Comparison of ENCODE assay signal across 22 cellular contexts in genomic region chr15:50234764-50235163, GRCh38. TPM values are rescaled to one million over a fixed set of nuclear protein-coding genes. Genes with fewer than 3 reads are reported as not detected.
DNase-seq lines count a peak whose midpoint lies in the region; ATAC-seq, FAIRE-seq and TF ChIP-seq lines count a peak whose summit lies in the region.
"Had no signal": no experiment of that assay in that cellular context is flagged by ENCODE, and none has a peak within 500 bp of the region (broad histone marks: within the 10 kb centered on the region; RNA-seq: fewer than 3 reads in every experiment).

No MANE protein-coding gene starts in this region.

- H2AFZ ChIP-seq in Karpas-422 (ENCODE audit: low read length) (no peak overlapping the region), K562 (ENCODE audit: low read depth, low read length) (no peak overlapping the region)
- H2AFZ ChIP-seq: GM23248 had no signal

- no peaks in the 10 kb centered on the region for H3K9me1 ChIP-seq in K562 (ENCODE audit: control insufficient read depth, insufficient read depth, low read length)

- DNase-seq in Karpas-422 (peak; percentile 29), K562 (ENCODE audit: extremely low read depth in 1 of 4, low spot score in 3 of 4) (no peak), foreskin keratinocyte (no peak), mucosa of descending colon (no peak), GM13977 (ENCODE audit: low spot score) (no peak), NCI-H1436 treated with DMSO at 0.1 percent for 48 hours (lab: John Stamatoyannopoulos, UW) (no peak)
- DNase-seq: DMS153, GDM1, GM23248, NCI-H1436, NCI-H2029, NCI-H2171, NCI-H446, NCI-H748 treated with DMSO at 0.1 percent for 48 hours, RPMI8226, SHP77 treated with DMSO at 0.1 percent for 48 hours, SK-N-SH had no signal

- ATAC-seq in K562 (peak; percentile 25; the same call in 1 of the 3 replicates), foreskin keratinocyte (no peak), mucosa of descending colon (peak; percentile 24), HG02798 (IDR thresholded peaks at IDR 0.05; ENCODE audit: poor library complexity, unreplicated experiment) (no peak)

- H3K36me3 ChIP-seq in Karpas-422 (ENCODE audit: insufficient read depth, low read length): no peaks in the 10 kb centered on the region
- peaks cover 11% of the 10 kb centered on the region; the same call in 2 of the 3 replicates for H3K36me3 ChIP-seq in K562 (ENCODE audit: control insufficient read depth, insufficient read depth, low read length)
- no peaks in the 10 kb centered on the region for H3K36me3 ChIP-seq in mucosa of descending colon (ENCODE audit: low read depth)

- no peaks in the 10 kb centered on the region for H3K27me3 ChIP-seq in Karpas-422 (ENCODE audit: low read length)
- no peaks in the 10 kb centered on the region for H3K27me3 ChIP-seq in K562 (ENCODE audit: control insufficient read depth in 2 of 2, insufficient read depth in 2 of 2, low read length in 2 of 2)
- no peaks in the 10 kb centered on the region for H3K27me3 ChIP-seq in foreskin keratinocyte

- H3K9ac ChIP-seq in Karpas-422 (ENCODE audit: low read length): no peak overlapping the region
- no peak overlapping the region for H3K9ac ChIP-seq in K562 (ENCODE audit: insufficient read depth in 1 of 2, low read depth in 2 of 2, low read length in 2 of 2)
- H3K9ac ChIP-seq: GM23248, KMS-11, SK-N-SH had no signal

- no peaks in the 10 kb centered on the region for H3K9me2 ChIP-seq in Karpas-422 (replicated peaks; ENCODE audit: insufficient read depth, low read length)
- H3K9me2 ChIP-seq: SK-N-SH had no signal

- in situ Hi-C loops in K562 (cut with MboI) (no loop called here), GM13977 (cut with MboI; ENCODE audit: low pct_unique_long_range_greater_than_20kb, low sequenced_read_pairs, unreplicated experiment) (no loop called here)

- peak; percentile 46 for FAIRE-seq in K562 (lab: Jason Lieb, UNC)

- 45% methylated on average over 2 of the region's 2 CpGs for WGBS in K562 (ENCODE audit: insufficient coverage, low coverage, missing lambda C conversion rate)

- intact Hi-C loops in K562 (cut with micrococcal nuclease) (loop anchor here (5.0 kb wide), 1 partner anchor 598 kb away; no protein-coding TSS in a partner anchor), mucosa of descending colon (cut with DNase I, micrococcal nuclease) (no loop called here)

- peak in 1 of 3 experiments; percentile 16; a peak in 1 of 6 replicates for TF ChIP-seq CTCF in K562 (IDR thresholded peaks at IDR 0.05 in 2 of 3, conservative IDR thresholded peaks at IDR 0.05 in 1 of 3; ENCODE audit: insufficient read depth in 2 of 3, low read depth in 1 of 3, low read length in 3 of 3)
- peak; percentile 23 for TF ChIP-seq CTCF in foreskin keratinocyte (conservative IDR thresholded peaks at IDR 0.05)
- TF ChIP-seq CTCF in mucosa of descending colon (IDR thresholded peaks at IDR 0.05): no peak
- no peak for TF ChIP-seq CTCF in GM13977 (IDR thresholded peaks at IDR 0.05; ENCODE audit: extremely low read depth, insufficient read depth, missing control alignments)

- CTCF ChIA-PET in K562 (lab: Yijun Ruan, JAX; ENCODE audit: low intra/inter-chr PET ratio): interaction anchor here (0.6 kb wide), 1 partner anchor 1459 kb away, joined by 3 read pairs; no protein-coding TSS in a partner anchor

- no peak for TF ChIP-seq RAD21 in K562 (CRISPR knock-in tag; conservative IDR thresholded peaks at IDR 0.05 in 1 of 2, IDR thresholded peaks at IDR 0.05 in 1 of 2)

- no peak for TF ChIP-seq EP300 in K562 (IDR thresholded peaks at IDR 0.05; ENCODE audit: low read length)

- H3K9me3 ChIP-seq in Karpas-422 (ENCODE audit: low read length) (no peaks in the 10 kb centered on the region), K562 (replicated peaks; ENCODE audit: control insufficient read depth, insufficient read depth, low read depth, low read length) (no peaks in the 10 kb centered on the region), mucosa of descending colon (no peaks in the 10 kb centered on the region)
- H3K9me3 ChIP-seq: HAP-1, SK-N-SH had no signal

- H3K4me3 ChIP-seq in Karpas-422 (ENCODE audit: low read length): no peak overlapping the region
- H3K4me3 ChIP-seq in K562: no peak overlapping the region
- no peak overlapping the region for H3K4me3 ChIP-seq in mucosa of descending colon
- H3K4me3 ChIP-seq: GM23248, HAP-1 had no signal

- POLR2A ChIA-PET in K562 (lab: Yijun Ruan, JAX): interaction anchor here (0.6 to 1.1 kb wide), 3 partner anchors 10 to 1289 kb away, joined by 3 read pairs; no protein-coding TSS in a partner anchor

- no peaks in the 10 kb centered on the region for H3K79me2 ChIP-seq in Karpas-422 (ENCODE audit: low read length)
- H3K79me2 ChIP-seq in K562 (ENCODE audit: control insufficient read depth, insufficient read depth, low read length): no peaks in the 10 kb centered on the region

- BruUV-seq in K562 (replicated peaks; lab: Mats Ljungman, UMichigan): no TSS peak

- H3K4me1 ChIP-seq in Karpas-422 (ENCODE audit: low read length): peaks cover 3% of the 10 kb centered on the region; the same call in 1 of the 2 replicates
- peaks cover 0 to 18% of the 10 kb centered on the region in 2 experiments; a peak in 2 of 5 replicates for H3K4me1 ChIP-seq in K562 (replicated peaks in 1 of 2; ENCODE audit: control insufficient read depth in 2 of 2, insufficient read depth in 2 of 2, low read length in 2 of 2)
- H3K4me1 ChIP-seq in foreskin keratinocyte: no peaks in the 10 kb centered on the region
- peaks cover 6% of the 10 kb centered on the region for H3K4me1 ChIP-seq in mucosa of descending colon (ENCODE audit: low read depth)

- no peak overlapping the region for H3K4me2 ChIP-seq in Karpas-422 (ENCODE audit: low read depth, low read length, poor library complexity, severe bottlenecking)
- no peak overlapping the region for H3K4me2 ChIP-seq in K562 (ENCODE audit: insufficient read depth, low read length)
- H3K4me2 ChIP-seq: KMS-11, SK-N-SH had no signal

- H3K27ac ChIP-seq in Karpas-422 (ENCODE audit: low read length) (no peak overlapping the region), K562 (ENCODE audit: extremely low read depth, low read depth, low read length) (no peak overlapping the region), foreskin keratinocyte (no peak overlapping the region)
- H3K27ac ChIP-seq: GM23248, KMS-11 had no signal

- H4K20me1 ChIP-seq in Karpas-422 (ENCODE audit: insufficient read depth, low read depth, low read length): no peaks in the 10 kb centered on the region
- no peaks in the 10 kb centered on the region for H4K20me1 ChIP-seq in K562 (replicated peaks; ENCODE audit: control insufficient read depth, insufficient read depth, low read length)

- no peak for TF ChIP-seq POLR2A in K562 (conservative IDR thresholded peaks at IDR 0.05)

RNA-seq across cellular contexts. Expression of gene HDC, which starts 30.8 kb away (rescaled TPM):
- total RNA-seq in Karpas-422 (2014; rRNA removed; shearing (Covaris generic); ENCODE audit: low replicate concordance): not detected in 2 replicates
- total RNA-seq in K562 (2011; cell fraction: chromatin; rRNA removed; ENCODE audit: low replicate concordance): 0.65 TPM in 1 of 2 replicates, not detected in the other
- 0.13 TPM in 1 of 2 replicates, not detected in the other for total RNA-seq in K562 (2011; cell fraction: nucleolus; rRNA removed)
- total RNA-seq in K562 (2011; cell fraction: nucleoplasm; rRNA removed): 0.31 and 0.37 TPM in 2 replicates
- 0.37 and 2.0 TPM in 2 replicates for total RNA-seq in K562 (2014; rRNA removed)
- total RNA-seq in K562 (2014; rRNA removed; fragmentation: Illumina TruSeq; extraction: Trizol): 0.33 and 0.70 TPM in 2 replicates
- total RNA-seq in K562 (2015; rRNA removed; fragmentation: Illumina TruSeq; extraction: Trizol): 4.3 and 5.3 TPM in 2 replicates
- total RNA-seq in K562 (2021): 0.71 and 1.1 TPM in 2 replicates
- polyA plus RNA-seq in K562 (2011; rRNA removed): 0.20 and 0.26 TPM in 2 replicates
- 0.31 TPM in 1 of 2 replicates, not detected in the other for polyA plus RNA-seq in K562 (2011; cell fraction: cytosol; rRNA removed)
- 0.91 and 1.6 TPM in 2 replicates for polyA plus RNA-seq in K562 (2011; cell fraction: nucleus; rRNA removed)
- polyA plus RNA-seq in K562 (2012): 4.9 and 5.5 TPM in 2 replicates
- 1.1 and 1.4 TPM in 2 replicates for polyA plus RNA-seq in K562 (2014; fragmentation: Illumina TruSeq; extraction: Trizol)
- polyA plus RNA-seq in K562 (2014; fragmentation: Nextera tagmentation; extraction: Ambion mirVana): under 1 TPM; 0.69 to 0.99 TPM
- polyA plus RNA-seq in K562 (2014; rRNA removed): 1.5 and 2.5 TPM in 2 replicates
- polyA minus RNA-seq in K562 (2011; rRNA and poly(A)+ RNA removed): 0.21 TPM in 1 of 2 replicates, not detected in the other
- polyA minus RNA-seq in K562 (2011; cell fraction: cytosol; rRNA and poly(A)+ RNA removed): not detected in 2 replicates
- 0.11 and 0.13 TPM in 2 replicates for polyA minus RNA-seq in K562 (2011; cell fraction: nucleus; rRNA and poly(A)+ RNA removed)
- total RNA-seq in foreskin keratinocyte: not detected in 2 replicates
- not detected in 2 replicates for polyA plus RNA-seq in foreskin keratinocyte
- 1 to 10 TPM in 2 of 3 donors, under 1 TPM in 1; 0.52 to 5.0 (median 4.9) TPM for total RNA-seq in mucosa of descending colon
- total RNA-seq: B cell, Daoy, GM23248 had no signal
- polyA plus RNA-seq: GM23248, SK-N-SH had no signal

RNA-seq across cellular contexts. Expression of gene SLC27A2, which starts 52.8 kb away (rescaled TPM):
- not detected in 2 replicates for total RNA-seq in Karpas-422 (2014; rRNA removed; shearing (Covaris generic); ENCODE audit: low replicate concordance)
- total RNA-seq in K562 (2011; cell fraction: chromatin; rRNA removed; ENCODE audit: low replicate concordance): 18.7 and 19.9 TPM in 2 replicates
- 25.3 and 28.2 TPM in 2 replicates for total RNA-seq in K562 (2011; cell fraction: nucleolus; rRNA removed)
- 18.4 and 21.5 TPM in 2 replicates for total RNA-seq in K562 (2011; cell fraction: nucleoplasm; rRNA removed)
- total RNA-seq in K562 (2014; rRNA removed) (28.0 and 29.3 TPM in 2 replicates), K562 (2014; rRNA removed; fragmentation: Illumina TruSeq; extraction: Trizol) (22.7 and 25.0 TPM in 2 replicates), K562 (2015; rRNA removed; fragmentation: Illumina TruSeq; extraction: Trizol) (33.1 and 38.0 TPM in 2 replicates), K562 (2021) (20.9 and 24.4 TPM in 2 replicates), foreskin keratinocyte (0.07 and 0.11 TPM in 2 replicates), mucosa of descending colon (10 to 100 TPM; 14.8 to 27.9 (median 27.8) TPM)
- polyA plus RNA-seq in K562 (2011; rRNA removed) (17.5 and 17.8 TPM in 2 replicates), K562 (2014; fragmentation: Illumina TruSeq; extraction: Trizol) (18.8 and 24.2 TPM in 2 replicates), K562 (2014; fragmentation: Nextera tagmentation; extraction: Ambion mirVana) (1 to 10 TPM; 4.9 to 6.8 TPM), K562 (2014; rRNA removed) (16.6 and 27.7 TPM in 2 replicates), foreskin keratinocyte (0.03 and 0.10 TPM in 2 replicates)
- 12.9 and 18.4 TPM in 2 replicates for polyA plus RNA-seq in K562 (2011; cell fraction: cytosol; rRNA removed)
- 8.3 and 8.7 TPM in 2 replicates for polyA plus RNA-seq in K562 (2011; cell fraction: nucleus; rRNA removed)
- polyA plus RNA-seq in K562 (2012): 20.3 and 44.3 TPM in 2 replicates
- polyA minus RNA-seq in K562 (2011; rRNA and poly(A)+ RNA removed): 27.3 and 31.1 TPM in 2 replicates
- 15.9 and 19.0 TPM in 2 replicates for polyA minus RNA-seq in K562 (2011; cell fraction: cytosol; rRNA and poly(A)+ RNA removed)
- 11.8 and 13.1 TPM in 2 replicates for polyA minus RNA-seq in K562 (2011; cell fraction: nucleus; rRNA and poly(A)+ RNA removed)
- total RNA-seq: GM23248 had no signal
- polyA plus RNA-seq: GM23248 had no signal

Comparison
In these comparisons a context has a peak if more than half of its experiments do, and no peak if none do; other contexts are left out.
1. ATAC-seq: peak in K562 (single experiment) and mucosa of descending colon (single experiment); none in foreskin keratinocyte (single experiment) and HG02798 (single experiment).
2. RNA of gene SLC27A2, which starts 52.8 kb away (total RNA-seq): 18.4 to 38.0 TPM in K562 and 14.8 to 27.9 TPM in mucosa of descending colon; 0.07 to 0.11 TPM in foreskin keratinocyte and not detected in Karpas-422; every median in the first group is over 10 times any median in the second.